1 cellular context compared by ENCODE assay signal in genomic region chr10:46227571-46228075, GRCh38.
TF ChIP-seq lines count a peak whose summit lies in the region.

No MANE protein-coding gene starts in this region.

TF ChIP-seq in K562, 482 proteins besides CTCF, POLR2A, EP300 and RAD21:
- TF ChIP-seq MCM3 (IDR thresholded peaks at IDR 0.05): no peak
- no peak for TF ChIP-seq E2F4 (CRISPR knock-in tag; IDR thresholded peaks at IDR 0.05; ENCODE audit: low read depth)
- TF ChIP-seq ZNF217 (CRISPR knock-in tag; IDR thresholded peaks at IDR 0.05): no peak
- no peak for TF ChIP-seq MAFF (IDR thresholded peaks at IDR 0.05; ENCODE audit: low read length)
- TF ChIP-seq, protein P1, sequence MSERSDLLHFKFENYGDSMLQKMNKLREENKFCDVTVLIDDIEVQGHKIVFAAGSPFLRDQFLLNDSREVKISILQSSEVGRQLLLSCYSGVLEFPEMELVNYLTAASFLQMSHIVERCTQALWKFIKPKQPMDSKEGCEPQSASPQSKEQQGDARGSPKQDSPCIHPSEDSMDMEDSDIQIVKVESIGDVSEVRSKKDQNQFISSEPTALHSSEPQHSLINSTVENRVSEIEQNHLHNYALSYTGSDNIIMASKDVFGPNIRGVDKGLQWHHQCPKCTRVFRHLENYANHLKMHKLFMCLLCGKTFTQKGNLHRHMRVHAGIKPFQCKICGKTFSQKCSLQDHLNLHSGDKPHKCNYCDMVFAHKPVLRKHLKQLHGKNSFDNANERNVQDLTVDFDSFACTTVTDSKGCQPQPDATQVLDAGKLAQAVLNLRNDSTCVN (CRISPR knock-in tag; IDR thresholded peaks at IDR 0.05): no peak
- no peak for TF ChIP-seq ZNF830 (CRISPR knock-in tag; IDR thresholded peaks at IDR 0.05)
- no peak for TF ChIP-seq MCM2 (IDR thresholded peaks at IDR 0.05; ENCODE audit: low read depth)
- no peak for TF ChIP-seq E2F3 (CRISPR knock-in tag; IDR thresholded peaks at IDR 0.05)
- no peak for TF ChIP-seq SREBF1 (IDR thresholded peaks at IDR 0.05; ENCODE audit: borderline replicate concordance, low read depth, low read length)
- TF ChIP-seq JUND (IDR thresholded peaks at IDR 0.05; ENCODE audit: borderline replicate concordance, low read depth, low read length): no peak
- TF ChIP-seq JUND (tag; IDR thresholded peaks at IDR 0.05; ENCODE audit: borderline replicate concordance, low read depth, low read length): no peak
- TF ChIP-seq ZNF175 (CRISPR knock-in tag; IDR thresholded peaks at IDR 0.05; ENCODE audit: low read depth): no peak
- TF ChIP-seq NONO (IDR thresholded peaks at IDR 0.05; ENCODE audit: low read depth in 2 of 2, low read length in 1 of 2): no peak
- TF ChIP-seq KDM1A (IDR thresholded peaks at IDR 0.05): no peak
- TF ChIP-seq YY1 (IDR thresholded peaks at IDR 0.05; ENCODE audit: borderline replicate concordance in 1 of 3, control insufficient read depth in 1 of 3, extremely low read depth in 1 of 3, insufficient read depth in 3 of 3, insufficient read length in 1 of 3, insufficient replicate concordance in 2 of 3, low read depth in 1 of 3, low read length in 2 of 3): no peak
- no peak for TF ChIP-seq PCBP2 (IDR thresholded peaks at IDR 0.05; ENCODE audit: low read depth, low read length, poor library complexity, severe bottlenecking)
- no peak for TF ChIP-seq SLC30A9 (CRISPR knock-in tag; IDR thresholded peaks at IDR 0.05)
- TF ChIP-seq, protein P2, sequence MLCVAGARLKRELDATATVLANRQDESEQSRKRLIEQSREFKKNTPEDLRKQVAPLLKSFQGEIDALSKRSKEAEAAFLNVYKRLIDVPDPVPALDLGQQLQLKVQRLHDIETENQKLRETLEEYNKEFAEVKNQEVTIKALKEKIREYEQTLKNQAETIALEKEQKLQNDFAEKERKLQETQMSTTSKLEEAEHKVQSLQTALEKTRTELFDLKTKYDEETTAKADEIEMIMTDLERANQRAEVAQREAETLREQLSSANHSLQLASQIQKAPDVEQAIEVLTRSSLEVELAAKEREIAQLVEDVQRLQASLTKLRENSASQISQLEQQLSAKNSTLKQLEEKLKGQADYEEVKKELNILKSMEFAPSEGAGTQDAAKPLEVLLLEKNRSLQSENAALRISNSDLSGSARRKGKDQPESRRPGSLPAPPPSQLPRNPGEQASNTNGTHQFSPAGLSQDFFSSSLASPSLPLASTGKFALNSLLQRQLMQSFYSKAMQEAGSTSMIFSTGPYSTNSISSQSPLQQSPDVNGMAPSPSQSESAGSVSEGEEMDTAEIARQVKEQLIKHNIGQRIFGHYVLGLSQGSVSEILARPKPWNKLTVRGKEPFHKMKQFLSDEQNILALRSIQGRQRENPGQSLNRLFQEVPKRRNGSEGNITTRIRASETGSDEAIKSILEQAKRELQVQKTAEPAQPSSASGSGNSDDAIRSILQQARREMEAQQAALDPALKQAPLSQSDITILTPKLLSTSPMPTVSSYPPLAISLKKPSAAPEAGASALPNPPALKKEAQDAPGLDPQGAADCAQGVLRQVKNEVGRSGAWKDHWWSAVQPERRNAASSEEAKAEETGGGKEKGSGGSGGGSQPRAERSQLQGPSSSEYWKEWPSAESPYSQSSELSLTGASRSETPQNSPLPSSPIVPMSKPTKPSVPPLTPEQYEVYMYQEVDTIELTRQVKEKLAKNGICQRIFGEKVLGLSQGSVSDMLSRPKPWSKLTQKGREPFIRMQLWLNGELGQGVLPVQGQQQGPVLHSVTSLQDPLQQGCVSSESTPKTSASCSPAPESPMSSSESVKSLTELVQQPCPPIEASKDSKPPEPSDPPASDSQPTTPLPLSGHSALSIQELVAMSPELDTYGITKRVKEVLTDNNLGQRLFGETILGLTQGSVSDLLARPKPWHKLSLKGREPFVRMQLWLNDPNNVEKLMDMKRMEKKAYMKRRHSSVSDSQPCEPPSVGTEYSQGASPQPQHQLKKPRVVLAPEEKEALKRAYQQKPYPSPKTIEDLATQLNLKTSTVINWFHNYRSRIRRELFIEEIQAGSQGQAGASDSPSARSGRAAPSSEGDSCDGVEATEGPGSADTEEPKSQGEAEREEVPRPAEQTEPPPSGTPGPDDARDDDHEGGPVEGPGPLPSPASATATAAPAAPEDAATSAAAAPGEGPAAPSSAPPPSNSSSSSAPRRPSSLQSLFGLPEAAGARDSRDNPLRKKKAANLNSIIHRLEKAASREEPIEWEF (CRISPR knock-in tag; IDR thresholded peaks at IDR 0.05): no peak
TF ChIP-seq in K562: peak in this region for 0.
